In the genomic region with DNA sequence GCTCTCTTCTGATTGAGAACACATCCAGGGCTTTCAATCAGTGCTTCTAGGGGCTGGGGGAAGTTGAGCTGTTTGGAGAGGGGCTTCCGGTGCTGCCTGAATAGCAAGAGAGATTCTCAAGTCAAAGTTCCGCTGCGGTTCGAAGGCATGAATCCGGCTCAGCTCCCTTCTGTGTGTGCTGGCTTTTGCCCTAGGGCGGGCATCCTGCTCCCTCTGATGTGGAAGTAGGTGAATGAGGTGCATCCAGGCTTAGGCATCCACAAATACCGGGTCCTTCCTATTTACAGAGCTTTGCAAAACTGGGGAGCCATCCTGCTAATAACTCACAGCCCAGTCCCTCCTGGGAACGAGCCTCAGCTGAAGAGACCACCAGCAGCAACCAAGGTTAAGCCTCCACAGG, we compare ENCODE assay signal across 21 cellular contexts.
DNase-seq lines count a peak whose midpoint lies in the region; FAIRE-seq and TF ChIP-seq lines count a peak whose summit lies in the region.
"Had no signal": no experiment of that assay in that cellular context is flagged by ENCODE, and none has a peak within 500 bp of the region (broad histone marks: within the 10 kb centered on the region; RNA-seq: fewer than 3 reads in every experiment).

No MANE protein-coding gene starts in this region.

- no peak for TF ChIP-seq POLR2A in GM12892 (IDR thresholded peaks at IDR 0.05; ENCODE audit: low read depth, low read length)

- no peak overlapping the region for H3K4me3 Mint-ChIP-seq in IgD-negative memory B cell
- H3K4me3 Mint-ChIP-seq: CD4-positive, alpha-beta T cell; CD8-positive, alpha-beta memory T cell; GM23338; H9 had no signal

- H3K36me3 ChIP-seq in neutrophil = peaks cover 88% of the 10 kb centered on the region
- peaks cover 6 to 11% of the 10 kb centered on the region in 2 donors for H3K36me3 ChIP-seq in stomach smooth muscle (ENCODE audit: control insufficient read depth in 2 of 2, insufficient read depth in 2 of 2, low read length in 2 of 2)
- H3K36me3 ChIP-seq: BE2C had no signal

- peaks cover 34 to 36% of the 10 kb centered on the region in 2 experiments for H3K4me1 ChIP-seq in neutrophil (ENCODE audit: control insufficient read depth in 1 of 2, insufficient read depth in 1 of 2, low read depth in 1 of 2, low read length in 1 of 2)
- H3K4me1 ChIP-seq in stomach smooth muscle (ENCODE audit: control insufficient read depth, insufficient read depth, low read length) = peaks cover 71% of the 10 kb centered on the region
- H3K4me1 ChIP-seq: BE2C had no signal

- H3K9me3 ChIP-seq in neutrophil (no peaks in the 10 kb centered on the region), stomach smooth muscle (ENCODE audit: control insufficient read depth in 2 of 2, low read length in 2 of 2) (no peaks in the 10 kb centered on the region)
- H3K9me3 ChIP-seq: A549; BE2C; BLaER1 treated with 17β-estradiol and CSF1 and Interleukin-3, amounts not matched to agents 10 nM and 100 nM had no signal

- peaks cover 2% of the 10 kb centered on the region for H3K36me3 Mint-ChIP-seq in IgD-negative memory B cell
- H3K36me3 Mint-ChIP-seq: CD8-positive, alpha-beta memory T cell had no signal

- H3K27me3 ChIP-seq in neutrophil = no peaks in the 10 kb centered on the region
- no peaks in the 10 kb centered on the region for H3K27me3 ChIP-seq in stomach smooth muscle (ENCODE audit: control insufficient read depth in 1 of 2, insufficient read depth in 2 of 2, low read length in 2 of 2)
- H3K27me3 ChIP-seq: BE2C; BLaER1 treated with 17β-estradiol and CSF1 and Interleukin-3, amounts not matched to agents 10 nM and 100 nM had no signal

- no peaks in the 10 kb centered on the region for H3K9me3 Mint-ChIP-seq in IgD-negative memory B cell
- H3K9me3 Mint-ChIP-seq: CD4-positive, alpha-beta T cell; GM23338; H9 had no signal

- DNase-seq in GM12892 (ENCODE audit: insufficient read length) (no peak), T-helper 9 cell (no peak), DMS53 treated with DMSO at 0.1 percent for 48 hours (lab: John Stamatoyannopoulos, UW; ENCODE audit: unreplicated experiment) (no peak)
- DNase-seq: ACHN; AML-193; BE2C; CD4-positive, alpha-beta T cell; CD8-positive, alpha-beta memory T cell; DMS 273 treated with DMSO at 0.1 percent for 48 hours; DMS79 treated with DMSO at 0.1 percent for 48 hours; GF-D8; H9 had no signal

- no peak overlapping the region for H3K9ac ChIP-seq in stomach smooth muscle (ENCODE audit: low read length in 2 of 2)

- no peak overlapping the region for H3K4me3 ChIP-seq in neutrophil (ENCODE audit: low read depth in 1 of 2, low read length in 1 of 2)
- H3K4me3 ChIP-seq in stomach smooth muscle (ENCODE audit: low read length in 2 of 2) = no peak overlapping the region
- H3K4me3 ChIP-seq: A549; BLaER1 treated with 17β-estradiol and CSF1 and Interleukin-3, amounts not matched to agents 10 nM and 100 nM; GM23338 had no signal

- H3K4me1 Mint-ChIP-seq in IgD-negative memory B cell = peaks cover 2 to 8% (median 7%) of the 10 kb centered on the region in 3 donors

- peak overlapping the region; percentile 17 for H3K27ac ChIP-seq in neutrophil
- H3K27ac ChIP-seq in stomach smooth muscle (ENCODE audit: low read length) = peak overlapping the region; percentile 31
- H3K27ac ChIP-seq: 22Rv1; A549; BLaER1 treated with 17β-estradiol and CSF1 and Interleukin-3, amounts not matched to agents 10 nM and 100 nM had no signal

- TF ChIP-seq CTCF in neutrophil (IDR thresholded peaks at IDR 0.05) = no peak

- H3K27ac Mint-ChIP-seq in IgD-negative memory B cell = peak overlapping the region in 2 of 3 donors; percentile 48 to 59
- H3K27ac Mint-ChIP-seq: CD4-positive, alpha-beta T cell; CD8-positive, alpha-beta memory T cell; GM23338; H9 had no signal

- no peak for FAIRE-seq in GM12892 (lab: Jason Lieb, UNC)
- FAIRE-seq: A549, D721Med, GM12891 had no signal

- H3K27me3 Mint-ChIP-seq in IgD-negative memory B cell = no peaks in the 10 kb centered on the region
- H3K27me3 Mint-ChIP-seq: CD4-positive, alpha-beta T cell had no signal
